8 cellular contexts compared by ENCODE assay signal in genomic region chr7:94509879-94510581, GRCh38. TPM values are rescaled to one million over a fixed set of nuclear protein-coding genes. Genes with fewer than 3 reads are reported as not detected.
DNase-seq lines count a peak whose midpoint lies in the region; ATAC-seq and TF ChIP-seq lines count a peak whose summit lies in the region.

No MANE protein-coding gene starts in this region.

- peak; percentile 65 for DNase-seq in DMS79 treated with DMSO at 0.1 percent for 48 hours (lab: John Stamatoyannopoulos, UW)
- peak; percentile 74 for DNase-seq in HuH-7 (ENCODE audit: low spot score)
- DNase-seq in activated T-helper 1 cell treated with anti-CD3 and anti-CD28 coated beads, Interleukin-2, amount 50 U/mL, for 16 hours (ENCODE audit: low read depth in 1 of 2, low spot score in 1 of 2), result peak; percentile 24 to 44
- DNase-seq in fibroblast of mammary gland (ENCODE audit: low read depth), result peak; percentile 53
- peak; percentile 83 for DNase-seq in natural killer cell treated with Interleukin-12 subunit alpha and Interleukin-12 subunit beta and Interleukin-15 and Interleukin-18, amount 100 ng/mL, for 72 hours (ENCODE audit: low spot score)
- DNase-seq in stimulated activated naive CD8-positive, alpha-beta T cell treated with anti-CD3 and anti-CD28 coated beads, Interleukin-15, amount 100 ng/mL, for 72 hours, result peak; percentile 73 to 75

- peak; percentile 82 for ATAC-seq in GM21528 (IDR thresholded peaks at IDR 0.05; ENCODE audit: low FRiP score, unreplicated experiment)
- peak; percentile 87 for ATAC-seq in natural killer cell treated with Interleukin-12 subunit alpha and Interleukin-12 subunit beta and Interleukin-15 and Interleukin-18, amount 100 ng/mL, for 72 hours
- ATAC-seq in stimulated activated naive CD8-positive, alpha-beta T cell treated with anti-CD3 and anti-CD28 coated beads, Interleukin-15, amount 100 ng/mL, for 72 hours, result peak; percentile 82

- H3K4me3 Mint-ChIP-seq in natural killer cell treated with Interleukin-12 subunit alpha and Interleukin-12 subunit beta and Interleukin-15 and Interleukin-18, amount 100 ng/mL, for 72 hours, result peak overlapping the region; percentile 84
- H3K4me3 Mint-ChIP-seq in stimulated activated naive CD8-positive, alpha-beta T cell treated with anti-CD3 and anti-CD28 coated beads, Interleukin-15, amount 100 ng/mL, for 72 hours, result peak overlapping the region; percentile 83 to 84

- H3K27me3 Mint-ChIP-seq in natural killer cell treated with Interleukin-12 subunit alpha and Interleukin-12 subunit beta and Interleukin-15 and Interleukin-18, amount 100 ng/mL, for 72 hours, result no peaks in the 10 kb centered on the region
- H3K27me3 Mint-ChIP-seq in stimulated activated naive CD8-positive, alpha-beta T cell treated with anti-CD3 and anti-CD28 coated beads, Interleukin-15, amount 100 ng/mL, for 72 hours, result no peaks in the 10 kb centered on the region

- H3K4me3 ChIP-seq in fibroblast of mammary gland (ENCODE audit: control insufficient read depth, low read depth, low read length), result peak overlapping the region; percentile 70

- TF ChIP-seq CTCF in fibroblast of mammary gland (conservative IDR thresholded peaks at IDR 0.05; ENCODE audit: control insufficient read depth, insufficient read depth, low read depth, low read length), result no peak

- H3K4me1 Mint-ChIP-seq in natural killer cell treated with Interleukin-12 subunit alpha and Interleukin-12 subunit beta and Interleukin-15 and Interleukin-18, amount 100 ng/mL, for 72 hours (ENCODE audit: low read depth in 2 of 2), result peaks cover 24 to 29% of the 10 kb centered on the region in 2 donors
- H3K4me1 Mint-ChIP-seq in stimulated activated naive CD8-positive, alpha-beta T cell treated with anti-CD3 and anti-CD28 coated beads, Interleukin-15, amount 100 ng/mL, for 72 hours, result peaks cover 38% of the 10 kb centered on the region

- H3K9me3 Mint-ChIP-seq in natural killer cell treated with Interleukin-12 subunit alpha and Interleukin-12 subunit beta and Interleukin-15 and Interleukin-18, amount 100 ng/mL, for 72 hours, result no peaks in the 10 kb centered on the region
- H3K9me3 Mint-ChIP-seq in stimulated activated naive CD8-positive, alpha-beta T cell treated with anti-CD3 and anti-CD28 coated beads, Interleukin-15, amount 100 ng/mL, for 72 hours, result no peaks in the 10 kb centered on the region

- H3K36me3 Mint-ChIP-seq in natural killer cell treated with Interleukin-12 subunit alpha and Interleukin-12 subunit beta and Interleukin-15 and Interleukin-18, amount 100 ng/mL, for 72 hours, result no peaks in the 10 kb centered on the region

- H3K27ac Mint-ChIP-seq in natural killer cell treated with Interleukin-12 subunit alpha and Interleukin-12 subunit beta and Interleukin-15 and Interleukin-18, amount 100 ng/mL, for 72 hours, result peak overlapping the region; percentile 49 to 90
- H3K27ac Mint-ChIP-seq in stimulated activated naive CD8-positive, alpha-beta T cell treated with anti-CD3 and anti-CD28 coated beads, Interleukin-15, amount 100 ng/mL, for 72 hours, result peak overlapping the region; percentile 96 to 97

TF ChIP-seq in PFSK-1, 5 proteins besides CTCF, POLR2A, EP300 and RAD21:
- TF ChIP-seq, protein P1, sequence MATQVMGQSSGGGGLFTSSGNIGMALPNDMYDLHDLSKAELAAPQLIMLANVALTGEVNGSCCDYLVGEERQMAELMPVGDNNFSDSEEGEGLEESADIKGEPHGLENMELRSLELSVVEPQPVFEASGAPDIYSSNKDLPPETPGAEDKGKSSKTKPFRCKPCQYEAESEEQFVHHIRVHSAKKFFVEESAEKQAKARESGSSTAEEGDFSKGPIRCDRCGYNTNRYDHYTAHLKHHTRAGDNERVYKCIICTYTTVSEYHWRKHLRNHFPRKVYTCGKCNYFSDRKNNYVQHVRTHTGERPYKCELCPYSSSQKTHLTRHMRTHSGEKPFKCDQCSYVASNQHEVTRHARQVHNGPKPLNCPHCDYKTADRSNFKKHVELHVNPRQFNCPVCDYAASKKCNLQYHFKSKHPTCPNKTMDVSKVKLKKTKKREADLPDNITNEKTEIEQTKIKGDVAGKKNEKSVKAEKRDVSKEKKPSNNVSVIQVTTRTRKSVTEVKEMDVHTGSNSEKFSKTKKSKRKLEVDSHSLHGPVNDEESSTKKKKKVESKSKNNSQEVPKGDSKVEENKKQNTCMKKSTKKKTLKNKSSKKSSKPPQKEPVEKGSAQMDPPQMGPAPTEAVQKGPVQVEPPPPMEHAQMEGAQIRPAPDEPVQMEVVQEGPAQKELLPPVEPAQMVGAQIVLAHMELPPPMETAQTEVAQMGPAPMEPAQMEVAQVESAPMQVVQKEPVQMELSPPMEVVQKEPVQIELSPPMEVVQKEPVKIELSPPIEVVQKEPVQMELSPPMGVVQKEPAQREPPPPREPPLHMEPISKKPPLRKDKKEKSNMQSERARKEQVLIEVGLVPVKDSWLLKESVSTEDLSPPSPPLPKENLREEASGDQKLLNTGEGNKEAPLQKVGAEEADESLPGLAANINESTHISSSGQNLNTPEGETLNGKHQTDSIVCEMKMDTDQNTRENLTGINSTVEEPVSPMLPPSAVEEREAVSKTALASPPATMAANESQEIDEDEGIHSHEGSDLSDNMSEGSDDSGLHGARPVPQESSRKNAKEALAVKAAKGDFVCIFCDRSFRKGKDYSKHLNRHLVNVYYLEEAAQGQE (IDR thresholded peaks at IDR 0.05; ENCODE audit: insufficient read depth in 1 of 2, low read depth in 2 of 2, low read length in 2 of 2), result no peak
- TF ChIP-seq FOXP2 (optimal IDR thresholded peaks at IDR 0.05; ENCODE audit: borderline replicate concordance, extremely low read depth, extremely low read length, insufficient read depth), result peak; percentile 67
- TF ChIP-seq SIN3A (IDR thresholded peaks at IDR 0.05; ENCODE audit: borderline replicate concordance, insufficient read depth, low read length), result no peak
- no peak for TF ChIP-seq TAF1 (IDR thresholded peaks at IDR 0.05; ENCODE audit: borderline replicate concordance, insufficient read depth, low read length)
TF ChIP-seq in PFSK-1: peak in this region for 1.

RNA-seq across cellular contexts. Expression of gene CASD1, which starts 0.4 kb away (rescaled TPM):
- polyA plus RNA-seq in PFSK-1 (2012; ENCODE audit: insufficient read length, low read depth), result 4.2 TPM
- 10 to 100 TPM; 12.3 to 28.9 TPM for total RNA-seq in natural killer cell treated with Interleukin-12 subunit alpha and Interleukin-12 subunit beta and Interleukin-15 and Interleukin-18, amount 100 ng/mL, for 72 hours

Comparison
In these comparisons a context has a peak if more than half of its experiments do, and no peak if none do; other contexts are left out.
1. Peak in every context shown above with its lines: DNase-seq, ATAC-seq and H3K4me3 ChIP-seq.